1 cellular context compared by ENCODE assay signal in the genomic region with DNA sequence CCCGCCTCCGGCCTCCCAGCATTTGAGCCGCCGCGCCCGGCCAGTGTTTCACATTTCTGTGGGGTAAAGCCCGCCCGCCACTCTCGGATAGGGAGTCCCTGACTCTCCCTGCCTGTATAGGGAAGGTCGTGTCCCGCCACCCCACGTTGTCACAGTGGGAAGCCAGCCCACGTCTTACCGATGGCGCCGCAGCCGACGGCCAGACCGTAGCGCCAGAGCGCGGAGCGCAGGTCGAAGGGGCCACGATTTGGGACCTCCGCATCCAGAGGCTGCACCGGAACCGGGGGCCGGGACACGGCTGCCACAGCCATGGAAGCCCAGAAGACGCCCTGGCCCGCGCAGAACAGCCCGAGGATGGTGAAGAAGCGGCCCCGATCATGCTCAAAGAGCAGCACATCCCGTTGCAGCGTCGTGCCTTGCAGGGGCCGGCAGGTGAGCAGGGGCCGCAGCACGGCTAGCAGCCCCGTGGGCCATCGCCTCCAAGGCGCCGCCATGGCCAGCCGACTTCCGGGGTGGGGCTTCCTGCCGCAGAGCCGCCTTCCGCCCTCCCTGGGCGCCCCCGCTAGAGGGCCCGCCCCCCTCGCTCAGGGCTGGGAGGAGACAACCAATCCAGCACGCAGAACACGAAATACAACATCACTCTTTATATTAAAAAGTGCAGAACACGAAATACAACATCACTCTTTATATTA.
TF ChIP-seq lines count a peak whose summit lies in the region.

A gene with protein sequence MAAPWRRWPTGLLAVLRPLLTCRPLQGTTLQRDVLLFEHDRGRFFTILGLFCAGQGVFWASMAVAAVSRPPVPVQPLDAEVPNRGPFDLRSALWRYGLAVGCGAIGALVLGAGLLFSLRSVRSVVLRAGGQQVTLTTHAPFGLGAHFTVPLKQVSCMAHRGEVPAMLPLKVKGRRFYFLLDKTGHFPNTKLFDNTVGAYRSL (minus strand): TSS at position 506 of the 692 bp plus-strand sequence. CDS start 12 bp downstream, at position 494.

TF ChIP-seq in HepG2, 621 proteins besides CTCF, POLR2A, EP300 and RAD21 (continued from another document and continues in another):
- TF ChIP-seq ZNF563 (CRISPR knock-in tag; IDR thresholded peaks at IDR 0.05) (no peak; the same call in 1 of the 2 replicates), ESRRA (CRISPR knock-in tag; IDR thresholded peaks at IDR 0.05; ENCODE audit: low read depth) (no peak; the same call in 1 of the 2 replicates), RBM39 (IDR thresholded peaks at IDR 0.05; ENCODE audit: low read depth, low read length, poor library complexity, severe bottlenecking) (peak; percentile 92), POGZ (CRISPR knock-in tag; IDR thresholded peaks at IDR 0.05) (peak; percentile 43; the same call in 1 of the 2 replicates), HNF4G (IDR thresholded peaks at IDR 0.05; ENCODE audit: borderline replicate concordance, low read depth, low read length) (no peak), HNF4G (CRISPR knock-in tag; IDR thresholded peaks at IDR 0.05; ENCODE audit: borderline replicate concordance, low read depth) (peak; percentile 24; the same call in 1 of the 2 replicates), RBM22 (optimal IDR thresholded peaks at IDR 0.05; ENCODE audit: low read length) (peak; percentile 97), ZNF451 (CRISPR knock-in tag; IDR thresholded peaks at IDR 0.05) (peak; percentile 28; the same call in 1 of the 2 replicates), FOXA1 (IDR thresholded peaks at IDR 0.05) (no peak), FOXA1 (CRISPR knock-in tag; IDR thresholded peaks at IDR 0.05) (no peak), ELF3 (CRISPR knock-in tag; IDR thresholded peaks at IDR 0.05) (peak; percentile 84), PAF1 (CRISPR knock-in tag; IDR thresholded peaks at IDR 0.05) (0 out of 2 replicates have a peak, but pooled peaks have one; percentile 45), ZNF616 (CRISPR knock-in tag; IDR thresholded peaks at IDR 0.05; ENCODE audit: low read depth) (no peak; the same call in 1 of the 2 replicates), NRL (CRISPR knock-in tag; IDR thresholded peaks at IDR 0.05; ENCODE audit: borderline replicate concordance) (peak; percentile 89; the same call in 1 of the 2 replicates), PLRG1 (conservative IDR thresholded peaks at IDR 0.05) (no peak), NCOR1 (IDR thresholded peaks at IDR 0.05; ENCODE audit: borderline replicate concordance, low read length) (no peak), CBFB (CRISPR knock-in tag; IDR thresholded peaks at IDR 0.05) (peak; percentile 78), FOXO1 (CRISPR knock-in tag; IDR thresholded peaks at IDR 0.05) (peak; percentile 45), SNRNP70 (IDR thresholded peaks at IDR 0.05; ENCODE audit: low read depth, low read length) (no peak), HHEX (CRISPR knock-in tag; IDR thresholded peaks at IDR 0.05) (no peak), ZKSCAN1 (IDR thresholded peaks at IDR 0.05; ENCODE audit: low read length) (no peak), TBX3 (IDR thresholded peaks at IDR 0.05; ENCODE audit: borderline replicate concordance) (no peak), TCF12 (IDR thresholded peaks at IDR 0.05) (no peak), TCF12 (CRISPR knock-in tag; IDR thresholded peaks at IDR 0.05) (no peak), NFIB (CRISPR knock-in tag; IDR thresholded peaks at IDR 0.05; ENCODE audit: borderline replicate concordance) (no peak), ZNF674 (CRISPR knock-in tag; IDR thresholded peaks at IDR 0.05; ENCODE audit: low read depth) (peak; percentile 35; the same call in 1 of the 2 replicates), SMAD1 (CRISPR knock-in tag; IDR thresholded peaks at IDR 0.05; ENCODE audit: borderline replicate concordance, low read depth) (no peak), CENPX (CRISPR knock-in tag; IDR thresholded peaks at IDR 0.05) (no peak), SMARCE1 (IDR thresholded peaks at IDR 0.05; ENCODE audit: borderline replicate concordance) (no peak), JUN (CRISPR knock-in tag; IDR thresholded peaks at IDR 0.05) (no peak), FOXC1 (CRISPR knock-in tag; IDR thresholded peaks at IDR 0.05; ENCODE audit: borderline replicate concordance) (peak; percentile 93; the same call in 1 of the 2 replicates), ZBTB8A (CRISPR knock-in tag; IDR thresholded peaks at IDR 0.05; ENCODE audit: borderline replicate concordance, low read depth) (no peak), RXRA (CRISPR knock-in tag; IDR thresholded peaks at IDR 0.05) (peak; percentile 56; the same call in 1 of the 2 replicates)
- TF ChIP-seq, protein P1, sequence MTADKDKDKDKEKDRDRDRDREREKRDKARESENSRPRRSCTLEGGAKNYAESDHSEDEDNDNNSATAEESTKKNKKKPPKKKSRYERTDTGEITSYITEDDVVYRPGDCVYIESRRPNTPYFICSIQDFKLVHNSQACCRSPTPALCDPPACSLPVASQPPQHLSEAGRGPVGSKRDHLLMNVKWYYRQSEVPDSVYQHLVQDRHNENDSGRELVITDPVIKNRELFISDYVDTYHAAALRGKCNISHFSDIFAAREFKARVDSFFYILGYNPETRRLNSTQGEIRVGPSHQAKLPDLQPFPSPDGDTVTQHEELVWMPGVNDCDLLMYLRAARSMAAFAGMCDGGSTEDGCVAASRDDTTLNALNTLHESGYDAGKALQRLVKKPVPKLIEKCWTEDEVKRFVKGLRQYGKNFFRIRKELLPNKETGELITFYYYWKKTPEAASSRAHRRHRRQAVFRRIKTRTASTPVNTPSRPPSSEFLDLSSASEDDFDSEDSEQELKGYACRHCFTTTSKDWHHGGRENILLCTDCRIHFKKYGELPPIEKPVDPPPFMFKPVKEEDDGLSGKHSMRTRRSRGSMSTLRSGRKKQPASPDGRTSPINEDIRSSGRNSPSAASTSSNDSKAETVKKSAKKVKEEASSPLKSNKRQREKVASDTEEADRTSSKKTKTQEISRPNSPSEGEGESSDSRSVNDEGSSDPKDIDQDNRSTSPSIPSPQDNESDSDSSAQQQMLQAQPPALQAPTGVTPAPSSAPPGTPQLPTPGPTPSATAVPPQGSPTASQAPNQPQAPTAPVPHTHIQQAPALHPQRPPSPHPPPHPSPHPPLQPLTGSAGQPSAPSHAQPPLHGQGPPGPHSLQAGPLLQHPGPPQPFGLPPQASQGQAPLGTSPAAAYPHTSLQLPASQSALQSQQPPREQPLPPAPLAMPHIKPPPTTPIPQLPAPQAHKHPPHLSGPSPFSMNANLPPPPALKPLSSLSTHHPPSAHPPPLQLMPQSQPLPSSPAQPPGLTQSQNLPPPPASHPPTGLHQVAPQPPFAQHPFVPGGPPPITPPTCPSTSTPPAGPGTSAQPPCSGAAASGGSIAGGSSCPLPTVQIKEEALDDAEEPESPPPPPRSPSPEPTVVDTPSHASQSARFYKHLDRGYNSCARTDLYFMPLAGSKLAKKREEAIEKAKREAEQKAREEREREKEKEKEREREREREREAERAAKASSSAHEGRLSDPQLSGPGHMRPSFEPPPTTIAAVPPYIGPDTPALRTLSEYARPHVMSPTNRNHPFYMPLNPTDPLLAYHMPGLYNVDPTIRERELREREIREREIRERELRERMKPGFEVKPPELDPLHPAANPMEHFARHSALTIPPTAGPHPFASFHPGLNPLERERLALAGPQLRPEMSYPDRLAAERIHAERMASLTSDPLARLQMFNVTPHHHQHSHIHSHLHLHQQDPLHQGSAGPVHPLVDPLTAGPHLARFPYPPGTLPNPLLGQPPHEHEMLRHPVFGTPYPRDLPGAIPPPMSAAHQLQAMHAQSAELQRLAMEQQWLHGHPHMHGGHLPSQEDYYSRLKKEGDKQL (CRISPR knock-in tag; IDR thresholded peaks at IDR 0.05; ENCODE audit: low read depth): 0 out of 2 replicates have a peak, but pooled peaks have one; percentile 43
- TF ChIP-seq, protein P2, sequence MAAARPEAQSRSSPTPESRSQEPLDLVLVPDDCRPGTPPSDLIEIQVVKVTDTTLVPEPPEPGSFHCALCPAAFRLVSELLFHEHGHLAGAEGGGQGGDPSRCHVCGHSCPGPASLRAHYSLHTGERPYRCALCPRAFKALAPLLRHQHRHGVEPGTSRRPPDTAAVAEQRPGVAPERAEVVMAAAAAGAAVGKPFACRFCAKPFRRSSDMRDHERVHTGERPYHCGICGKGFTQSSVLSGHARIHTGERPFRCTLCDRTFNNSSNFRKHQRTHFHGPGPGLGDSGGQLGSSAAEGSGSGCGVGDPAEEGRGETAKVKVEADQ (CRISPR knock-in tag; IDR thresholded peaks at IDR 0.05; ENCODE audit: borderline replicate concordance): peak; percentile 56; the same call in 1 of the 2 replicates
- TF ChIP-seq, protein P3, sequence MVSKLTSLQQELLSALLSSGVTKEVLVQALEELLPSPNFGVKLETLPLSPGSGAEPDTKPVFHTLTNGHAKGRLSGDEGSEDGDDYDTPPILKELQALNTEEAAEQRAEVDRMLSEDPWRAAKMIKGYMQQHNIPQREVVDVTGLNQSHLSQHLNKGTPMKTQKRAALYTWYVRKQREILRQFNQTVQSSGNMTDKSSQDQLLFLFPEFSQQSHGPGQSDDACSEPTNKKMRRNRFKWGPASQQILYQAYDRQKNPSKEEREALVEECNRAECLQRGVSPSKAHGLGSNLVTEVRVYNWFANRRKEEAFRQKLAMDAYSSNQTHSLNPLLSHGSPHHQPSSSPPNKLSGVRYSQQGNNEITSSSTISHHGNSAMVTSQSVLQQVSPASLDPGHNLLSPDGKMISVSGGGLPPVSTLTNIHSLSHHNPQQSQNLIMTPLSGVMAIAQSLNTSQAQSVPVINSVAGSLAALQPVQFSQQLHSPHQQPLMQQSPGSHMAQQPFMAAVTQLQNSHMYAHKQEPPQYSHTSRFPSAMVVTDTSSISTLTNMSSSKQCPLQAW (CRISPR knock-in tag; IDR thresholded peaks at IDR 0.05): no peak; the same call in 1 of the 2 replicates
- TF ChIP-seq, protein P4, sequence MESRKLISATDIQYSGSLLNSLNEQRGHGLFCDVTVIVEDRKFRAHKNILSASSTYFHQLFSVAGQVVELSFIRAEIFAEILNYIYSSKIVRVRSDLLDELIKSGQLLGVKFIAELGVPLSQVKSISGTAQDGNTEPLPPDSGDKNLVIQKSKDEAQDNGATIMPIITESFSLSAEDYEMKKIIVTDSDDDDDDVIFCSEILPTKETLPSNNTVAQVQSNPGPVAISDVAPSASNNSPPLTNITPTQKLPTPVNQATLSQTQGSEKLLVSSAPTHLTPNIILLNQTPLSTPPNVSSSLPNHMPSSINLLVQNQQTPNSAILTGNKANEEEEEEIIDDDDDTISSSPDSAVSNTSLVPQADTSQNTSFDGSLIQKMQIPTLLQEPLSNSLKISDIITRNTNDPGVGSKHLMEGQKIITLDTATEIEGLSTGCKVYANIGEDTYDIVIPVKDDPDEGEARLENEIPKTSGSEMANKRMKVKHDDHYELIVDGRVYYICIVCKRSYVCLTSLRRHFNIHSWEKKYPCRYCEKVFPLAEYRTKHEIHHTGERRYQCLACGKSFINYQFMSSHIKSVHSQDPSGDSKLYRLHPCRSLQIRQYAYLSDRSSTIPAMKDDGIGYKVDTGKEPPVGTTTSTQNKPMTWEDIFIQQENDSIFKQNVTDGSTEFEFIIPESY (CRISPR knock-in tag; IDR thresholded peaks at IDR 0.05): no peak
- TF ChIP-seq, protein P5, sequence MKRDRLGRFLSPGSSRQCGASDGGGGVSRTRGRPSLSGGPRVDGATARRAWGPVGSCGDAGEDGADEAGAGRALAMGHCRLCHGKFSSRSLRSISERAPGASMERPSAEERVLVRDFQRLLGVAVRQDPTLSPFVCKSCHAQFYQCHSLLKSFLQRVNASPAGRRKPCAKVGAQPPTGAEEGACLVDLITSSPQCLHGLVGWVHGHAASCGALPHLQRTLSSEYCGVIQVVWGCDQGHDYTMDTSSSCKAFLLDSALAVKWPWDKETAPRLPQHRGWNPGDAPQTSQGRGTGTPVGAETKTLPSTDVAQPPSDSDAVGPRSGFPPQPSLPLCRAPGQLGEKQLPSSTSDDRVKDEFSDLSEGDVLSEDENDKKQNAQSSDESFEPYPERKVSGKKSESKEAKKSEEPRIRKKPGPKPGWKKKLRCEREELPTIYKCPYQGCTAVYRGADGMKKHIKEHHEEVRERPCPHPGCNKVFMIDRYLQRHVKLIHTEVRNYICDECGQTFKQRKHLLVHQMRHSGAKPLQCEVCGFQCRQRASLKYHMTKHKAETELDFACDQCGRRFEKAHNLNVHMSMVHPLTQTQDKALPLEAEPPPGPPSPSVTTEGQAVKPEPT (CRISPR knock-in tag; IDR thresholded peaks at IDR 0.05; ENCODE audit: low read depth): 0 out of 2 replicates have a peak, but pooled peaks have one; percentile 47
- TF ChIP-seq, protein P6, sequence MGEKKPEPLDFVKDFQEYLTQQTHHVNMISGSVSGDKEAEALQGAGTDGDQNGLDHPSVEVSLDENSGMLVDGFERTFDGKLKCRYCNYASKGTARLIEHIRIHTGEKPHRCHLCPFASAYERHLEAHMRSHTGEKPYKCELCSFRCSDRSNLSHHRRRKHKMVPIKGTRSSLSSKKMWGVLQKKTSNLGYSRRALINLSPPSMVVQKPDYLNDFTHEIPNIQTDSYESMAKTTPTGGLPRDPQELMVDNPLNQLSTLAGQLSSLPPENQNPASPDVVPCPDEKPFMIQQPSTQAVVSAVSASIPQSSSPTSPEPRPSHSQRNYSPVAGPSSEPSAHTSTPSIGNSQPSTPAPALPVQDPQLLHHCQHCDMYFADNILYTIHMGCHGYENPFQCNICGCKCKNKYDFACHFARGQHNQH (CRISPR knock-in tag; IDR thresholded peaks at IDR 0.05): no peak; the same call in 1 of the 2 replicates
- TF ChIP-seq, protein P7, sequence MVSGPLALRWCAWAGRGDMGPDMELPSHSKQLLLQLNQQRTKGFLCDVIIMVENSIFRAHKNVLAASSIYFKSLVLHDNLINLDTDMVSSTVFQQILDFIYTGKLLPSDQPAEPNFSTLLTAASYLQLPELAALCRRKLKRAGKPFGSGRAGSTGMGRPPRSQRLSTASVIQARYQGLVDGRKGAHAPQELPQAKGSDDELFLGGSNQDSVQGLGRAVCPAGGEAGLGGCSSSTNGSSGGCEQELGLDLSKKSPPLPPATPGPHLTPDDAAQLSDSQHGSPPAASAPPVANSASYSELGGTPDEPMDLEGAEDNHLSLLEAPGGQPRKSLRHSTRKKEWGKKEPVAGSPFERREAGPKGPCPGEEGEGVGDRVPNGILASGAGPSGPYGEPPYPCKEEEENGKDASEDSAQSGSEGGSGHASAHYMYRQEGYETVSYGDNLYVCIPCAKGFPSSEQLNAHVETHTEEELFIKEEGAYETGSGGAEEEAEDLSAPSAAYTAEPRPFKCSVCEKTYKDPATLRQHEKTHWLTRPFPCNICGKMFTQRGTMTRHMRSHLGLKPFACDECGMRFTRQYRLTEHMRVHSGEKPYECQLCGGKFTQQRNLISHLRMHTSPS (CRISPR knock-in tag; IDR thresholded peaks at IDR 0.05; ENCODE audit: low read depth): no peak; the same call in 1 of the 2 replicates
- TF ChIP-seq, protein P8, sequence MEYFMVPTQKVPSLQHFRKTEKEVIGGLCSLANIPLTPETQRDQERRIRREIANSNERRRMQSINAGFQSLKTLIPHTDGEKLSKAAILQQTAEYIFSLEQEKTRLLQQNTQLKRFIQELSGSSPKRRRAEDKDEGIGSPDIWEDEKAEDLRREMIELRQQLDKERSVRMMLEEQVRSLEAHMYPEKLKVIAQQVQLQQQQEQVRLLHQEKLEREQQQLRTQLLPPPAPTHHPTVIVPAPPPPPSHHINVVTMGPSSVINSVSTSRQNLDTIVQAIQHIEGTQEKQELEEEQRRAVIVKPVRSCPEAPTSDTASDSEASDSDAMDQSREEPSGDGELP (IDR thresholded peaks at IDR 0.05; ENCODE audit: borderline replicate concordance, low read depth): peak; percentile 41; the same call in 1 of the 2 replicates
